In genomic region chr5:82278711-82279370, GRCh38 we compare ENCODE assay signal across 7 cellular contexts. TPM values are rescaled to one million over a fixed set of nuclear protein-coding genes. Genes with fewer than 3 reads are reported as not detected.
A peak's percentile ranks its signal among the peaks of the same experiment; 100 is the strongest.
DNase-seq lines count a peak whose midpoint lies in the region; ATAC-seq and TF ChIP-seq lines count a peak whose summit lies in the region.

No MANE protein-coding gene starts in this region.

- peak overlapping the region; percentile 96 to 98 for H3K27ac Mint-ChIP-seq in activated naive CD4-positive, alpha-beta T cell treated with anti-CD3 and anti-CD28 coated beads, Interleukin-2, amount 50 U/mL, for 72 hours
- H3K27ac Mint-ChIP-seq in stimulated activated naive B cell treated with anti-CD40 and anti-IgM and Interleukin-4, amounts not matched to agents 10 μg/mL and 1 μg/mL and 100 μg/mL, for 72 hours: peak overlapping the region; percentile 99

- DNase-seq in HL-60 (ENCODE audit: low read depth in 1 of 2, low spot score in 1 of 2) (no peak), COLO829 (ENCODE audit: low spot score) (no peak), CD1c-positive myeloid dendritic cell (ENCODE audit: extremely low spot score) (no peak), NCI-H524 treated with DMSO at 0.1 percent for 48 hours (lab: John Stamatoyannopoulos, UW) (no peak)
- DNase-seq in activated naive CD4-positive, alpha-beta T cell treated with anti-CD3 and anti-CD28 coated beads, Interleukin-2, amount 50 U/mL, for 72 hours (ENCODE audit: low spot score in 2 of 2): no peak
- DNase-seq in stimulated activated naive B cell treated with anti-CD40 and anti-IgM and Interleukin-4, amounts not matched to agents 10 μg/mL and 1 μg/mL and 100 μg/mL, for 72 hours: no peak

- H3K4me3 Mint-ChIP-seq in stimulated activated naive B cell treated with anti-CD40 and anti-IgM and Interleukin-4, amounts not matched to agents 10 μg/mL and 1 μg/mL and 100 μg/mL, for 72 hours: peak overlapping the region; percentile 93 to 97

- H3K27me3 ChIP-seq in HL-60 (ENCODE audit: insufficient read depth, poor library complexity, severe bottlenecking): no peaks in the 10 kb centered on the region
- no peaks in the 10 kb centered on the region for H3K27me3 ChIP-seq in iPS-18a (ENCODE audit: control insufficient read depth, insufficient read depth, low read length)

- H3K4me1 ChIP-seq in iPS-18a (ENCODE audit: control insufficient read depth, low read depth, low read length): peaks cover 18% of the 10 kb centered on the region

- TF ChIP-seq CTCF in HL-60 (IDR thresholded peaks at IDR 0.05; ENCODE audit: insufficient read depth, low read length): no peak

- H3K9me3 Mint-ChIP-seq in activated naive CD4-positive, alpha-beta T cell treated with anti-CD3 and anti-CD28 coated beads, Interleukin-2, amount 50 U/mL, for 72 hours: no peaks in the 10 kb centered on the region
- H3K9me3 Mint-ChIP-seq in stimulated activated naive B cell treated with anti-CD40 and anti-IgM and Interleukin-4, amounts not matched to agents 10 μg/mL and 1 μg/mL and 100 μg/mL, for 72 hours: no peaks in the 10 kb centered on the region

- H3K4me1 Mint-ChIP-seq in stimulated activated naive B cell treated with anti-CD40 and anti-IgM and Interleukin-4, amounts not matched to agents 10 μg/mL and 1 μg/mL and 100 μg/mL, for 72 hours: peaks cover 33 to 54% of the 10 kb centered on the region in 2 donors

- H3K27me3 Mint-ChIP-seq in stimulated activated naive B cell treated with anti-CD40 and anti-IgM and Interleukin-4, amounts not matched to agents 10 μg/mL and 1 μg/mL and 100 μg/mL, for 72 hours: no peaks in the 10 kb centered on the region

- H3K9me3 ChIP-seq in iPS-18a (ENCODE audit: control insufficient read depth, low read depth, low read length): no peaks in the 10 kb centered on the region

- peak overlapping the region; percentile 96 for H3K27ac ChIP-seq in HL-60 (replicated peaks)
- H3K27ac ChIP-seq in iPS-18a (ENCODE audit: low read length): peak overlapping the region; percentile 97

- ATAC-seq in activated naive CD4-positive, alpha-beta T cell treated with anti-CD3 and anti-CD28 coated beads, Interleukin-2, amount 50 U/mL, for 72 hours: no peak
- ATAC-seq in stimulated activated naive B cell treated with anti-CD40 and anti-IgM and Interleukin-4, amounts not matched to agents 10 μg/mL and 1 μg/mL and 100 μg/mL, for 72 hours (replicated peaks): no peak

- H3K4me3 ChIP-seq in HL-60 (replicated peaks; ENCODE audit: insufficient read depth, low read length) (peak overlapping the region; percentile 39), iPS-18a (ENCODE audit: low read length) (peak overlapping the region; percentile 99)

- peaks cover 46 to 49% of the 10 kb centered on the region in 2 donors for H3K36me3 Mint-ChIP-seq in activated naive CD4-positive, alpha-beta T cell treated with anti-CD3 and anti-CD28 coated beads, Interleukin-2, amount 50 U/mL, for 72 hours
- H3K36me3 Mint-ChIP-seq in stimulated activated naive B cell treated with anti-CD40 and anti-IgM and Interleukin-4, amounts not matched to agents 10 μg/mL and 1 μg/mL and 100 μg/mL, for 72 hours: peaks cover 35 to 48% of the 10 kb centered on the region in 2 donors

- H3K9ac ChIP-seq in iPS-18a (ENCODE audit: low read length): peak overlapping the region; percentile 100

- peaks cover 33% of the 10 kb centered on the region for H3K36me3 ChIP-seq in iPS-18a (ENCODE audit: control insufficient read depth, low read depth, low read length)

RNA-seq across cellular contexts. Expression of gene RPS23, which starts 0.7 kb away (rescaled TPM):
- 1,000 to 10,000 TPM; 2,960 to 3,243 TPM for total RNA-seq in activated naive CD4-positive, alpha-beta T cell treated with anti-CD3 and anti-CD28 coated beads, Interleukin-2, amount 50 U/mL, for 72 hours
